Comparison of ENCODE assay signal across 1 cellular context in genomic region chr5:79157289-79157688, GRCh38.
TF ChIP-seq lines count a peak whose summit lies in the region.

No MANE protein-coding gene starts in this region.

TF ChIP-seq in GM23338, 12 proteins besides CTCF, POLR2A, EP300 and RAD21 (continued from another document):
- no peak for TF ChIP-seq ZNF462 (CRISPR knock-in tag; IDR thresholded peaks at IDR 0.05)
- no peak for TF ChIP-seq ZNF331 (CRISPR knock-in tag; IDR thresholded peaks at IDR 0.05; ENCODE audit: low read depth)
- TF ChIP-seq EZH2phosphoT487 (IDR thresholded peaks at IDR 0.05; ENCODE audit: unreplicated experiment): no peak
- TF ChIP-seq ZNF114 (CRISPR knock-in tag; IDR thresholded peaks at IDR 0.05): no peak
- TF ChIP-seq CREB1 (CRISPR knock-in tag; IDR thresholded peaks at IDR 0.05; ENCODE audit: low read depth): no peak
